Comparison of ENCODE assay signal across 25 cellular contexts in genomic region chr15:86491118-86491517, GRCh38.
"Had no signal": no experiment of that assay in that cellular context is flagged by ENCODE, and none has a peak within 500 bp of the region (broad histone marks: within the 10 kb centered on the region; RNA-seq: fewer than 3 reads in every experiment).

No MANE protein-coding gene starts in this region.

- ATAC-seq: natural killer cell; psoas muscle; right cardiac atrium; right lobe of liver; stimulated activated memory B cell treated with anti-CD40 and anti-IgM and Interleukin-4, amounts not matched to agents 10 μg/mL and 1 μg/mL and 100 μg/mL, for 72 hours; stimulated activated naive CD8-positive, alpha-beta T cell treated with anti-CD3 and anti-CD28 coated beads, Interleukin-15, amount 100 ng/mL, for 72 hours; stimulated activated naive CD8-positive, alpha-beta T cell treated with anti-CD3 and anti-CD28 coated beads, Interleukin-15, Interleukin-2, amounts not matched to agents 100 U/mL and 50 U/mL, for 24 hours; upper lobe of right lung had no signal

- DNase-seq: natural killer cell; occipital lobe; ovary; posterior cingulate gyrus; psoas muscle; right cardiac atrium; right lobe of liver; sigmoid colon; small intestine; stimulated activated CD4-positive, alpha-beta T cell treated with anti-CD3 and anti-CD28 coated beads, Interleukin-15, amount 100 ng/mL, for 24 hours; stimulated activated CD4-positive, alpha-beta T cell treated with anti-CD3 and anti-CD28 coated beads, Interleukin-2, amount 100 ng/mL, for 24 hours; stimulated activated CD4-positive, alpha-beta T cell treated with anti-CD3 and anti-CD28 coated beads, Interleukin-2, amount 100 ng/mL, for 48 hours; stimulated activated CD4-positive, alpha-beta T cell treated with anti-CD3 and anti-CD28 coated beads, Interleukin-4, amount 100 ng/mL, for 24 hours; stimulated activated naive CD4-positive, alpha-beta T cell; stimulated activated naive CD8-positive, alpha-beta T cell treated with anti-CD3 and anti-CD28 coated beads, Interleukin-15, amount 100 ng/mL, for 72 hours; stimulated activated naive CD8-positive, alpha-beta T cell treated with anti-CD3 and anti-CD28 coated beads, Interleukin-15, Interleukin-2, amounts not matched to agents 100 U/mL and 50 U/mL, for 24 hours; substantia nigra; testis; tibial artery; transverse colon; upper lobe of right lung; uterus had no signal

- FAIRE-seq: small intestine had no signal

- H3K4me3 ChIP-seq: neural progenitor cell, ovary, psoas muscle, right lobe of liver, sigmoid colon, suprapubic skin, testis, tibial artery, transverse colon, upper lobe of right lung, uterus had no signal

- H3K27me3 ChIP-seq: neural progenitor cell, ovary, right lobe of liver, sigmoid colon, suprapubic skin, testis, tibial artery, transverse colon, upper lobe of right lung, uterus had no signal

- H3K36me3 ChIP-seq: neural progenitor cell, ovary, right lobe of liver, sigmoid colon, suprapubic skin, tibial artery, transverse colon, upper lobe of right lung, uterus had no signal
